ENCODE assay signal across 19 cellular contexts in the genomic region with DNA sequence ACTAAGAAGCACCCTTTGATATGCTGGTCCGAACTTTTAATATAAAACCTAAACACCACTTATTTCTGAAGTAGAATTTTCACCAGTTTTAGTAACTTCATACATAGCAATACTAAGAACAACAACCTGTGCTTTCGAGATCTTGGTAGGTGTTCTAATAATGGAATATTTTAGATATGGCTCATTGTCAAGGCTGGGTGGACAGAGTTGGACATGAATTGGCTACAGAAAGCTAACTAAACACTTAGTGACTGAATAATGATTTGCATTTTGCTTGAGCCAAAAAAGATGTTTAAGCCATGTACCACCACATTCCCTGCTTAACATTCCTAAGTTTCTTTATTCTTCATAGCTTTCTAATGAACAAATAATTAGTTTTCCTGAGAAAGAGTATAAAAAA.
"Had no signal": no experiment of that assay in that cellular context is flagged by ENCODE, and none has a peak within 500 bp of the region (broad histone marks: within the 10 kb centered on the region; RNA-seq: fewer than 3 reads in every experiment).

No MANE protein-coding gene starts in this region.

- H3K36me3 ChIP-seq: SJCRH30 had no signal

- H3K4me1 ChIP-seq: SJCRH30 had no signal

- FAIRE-seq: HepG2 had no signal

- H3K4me3 ChIP-seq: SJCRH30 had no signal

- DNase-seq: IMR-90, Kasumi-1, MM.1S, NCI-H1092 treated with DMSO at 0.1 percent for 48 hours, NCI-H1436, NCI-H187, NCI-H2029, NCI-H2081 treated with DMSO at 0.1 percent for 48 hours, NCI-H2171, NCI-H226, NCI-H446, NCI-H510A, NCI-H524 treated with DMSO at 0.1 percent for 48 hours, NCI-H69, NCI-H774, SHP77 treated with DMSO at 0.1 percent for 48 hours, SJCRH30 had no signal

- H3K27me3 ChIP-seq: SJCRH30 had no signal

- H3K9me3 ChIP-seq: SJCRH30 had no signal

- H3K27ac ChIP-seq: KMS-11, SJCRH30 had no signal
